In the genomic region with DNA sequence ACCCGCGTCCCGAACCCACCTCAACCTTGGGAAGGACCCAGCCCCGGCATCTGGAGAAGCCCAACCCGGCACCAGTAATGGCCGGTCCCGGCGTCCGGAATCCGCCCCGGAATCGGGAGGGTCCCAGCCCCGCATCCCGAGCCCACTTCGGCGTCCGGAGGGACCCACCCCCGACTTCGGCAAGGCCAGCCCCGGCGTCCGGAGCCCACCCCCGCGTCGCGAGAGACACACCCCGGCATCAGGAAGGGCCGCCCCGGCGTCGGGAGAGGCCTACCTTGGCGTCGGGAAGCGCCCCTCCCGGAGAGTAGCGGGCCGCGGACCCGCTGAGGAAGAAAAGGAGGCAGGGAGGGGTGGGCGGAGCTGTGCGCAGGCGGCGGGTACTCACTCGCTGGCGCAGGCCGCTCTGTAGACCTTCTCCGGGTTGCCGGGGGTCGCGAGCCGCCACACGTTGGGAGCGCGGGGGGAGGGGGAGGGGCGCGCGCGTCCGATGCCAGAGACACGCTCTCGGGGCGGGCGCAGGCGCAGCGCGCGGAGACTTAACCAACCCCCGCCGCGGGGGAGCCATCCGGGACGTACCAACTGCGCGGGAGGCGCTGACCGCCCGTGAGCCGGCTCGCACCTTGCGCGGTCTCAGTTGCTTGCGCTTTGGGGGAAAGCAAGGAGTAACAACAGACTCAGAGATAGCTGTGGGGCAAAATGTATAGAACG, we compare ENCODE assay signal across 8 cellular contexts. TPM values are rescaled to one million over a fixed set of nuclear protein-coding genes. Genes with fewer than 3 reads are reported as not detected.
DNase-seq lines count a peak whose midpoint lies in the region; ATAC-seq and TF ChIP-seq lines count a peak whose summit lies in the region.

A gene (minus strand): TSS at position 515 of the 708 bp plus-strand sequence. CDS start 24,164 bp downstream, outside the sequence.

- TF ChIP-seq CTCF in GM12875 (IDR thresholded peaks at IDR 0.05; ENCODE audit: borderline replicate concordance, insufficient read depth, low read depth, low read length) (no peak), adrenal gland (IDR thresholded peaks at IDR 0.05) (no peak), heart left ventricle (IDR thresholded peaks at IDR 0.05) (no peak), transverse colon (IDR thresholded peaks at IDR 0.05) (no peak)

- WGBS in adrenal gland, 4 donors, result 0 to 1% (median 0%) methylated on average over 2 to 78 of the region's 83 CpGs
- WGBS in heart left ventricle, 4 donors, result 0 to 1% (median 0%) methylated on average over 46 to 83 of the region's 83 CpGs
- WGBS in transverse colon (ENCODE audit: low coverage in 1 of 2), 2 donors, result 1% methylated on average over 31 of the region's 83 CpGs; no CpG with 5 or more reads in 1 of the 2 donors

- TF ChIP-seq POLR2A in adrenal gland (IDR thresholded peaks at IDR 0.05) (peak in 1 of 2 donors; percentile 34), heart left ventricle (IDR thresholded peaks at IDR 0.05) (peak in 1 of 2 donors; percentile 44), transverse colon (IDR thresholded peaks at IDR 0.05) (peak; percentile 44)

- TF ChIP-seq EP300 in transverse colon (IDR thresholded peaks at IDR 0.05; ENCODE audit: low read depth), result no peak

- H3K36me3 ChIP-seq in adrenal gland (replicated peaks in 1 of 2) (no peaks in the 10 kb centered on the region), heart left ventricle (peaks cover 0 to under 1% (median 0%) of the 10 kb centered on the region in 9 donors), transverse colon (no peaks in the 10 kb centered on the region)

- intact Hi-C loops in adrenal gland (cut with DNase I) (no loop called here), heart left ventricle (cut with DNase I) (loop anchor here in 2 of 10 donors (2.0 to 10.0 kb wide), 3 partner anchors 16 to 559 kb away; a partner anchor contains a TSS), transverse colon (cut with DNase I; ENCODE audit: low total_unique reads) (no loop called here)

- H3K4me1 ChIP-seq in adrenal gland (replicated peaks in 1 of 2), result peaks cover 11 to 17% of the 10 kb centered on the region in 2 donors
- H3K4me1 ChIP-seq in heart left ventricle, result peaks cover 0 to 26% (median 18%) of the 10 kb centered on the region in 12 donors
- H3K4me1 ChIP-seq in transverse colon, result peaks cover 4 to 22% (median 16%) of the 10 kb centered on the region in 4 donors

- H3K9me3 ChIP-seq in adrenal gland (replicated peaks in 1 of 3), result no peaks in the 10 kb centered on the region
- H3K9me3 ChIP-seq in heart left ventricle, result peaks cover 0 to 6% (median 0%) of the 10 kb centered on the region in 12 donors
- no peaks in the 10 kb centered on the region for H3K9me3 ChIP-seq in transverse colon

- H3K27me3 ChIP-seq in adrenal gland (no peaks in the 10 kb centered on the region), heart left ventricle (no peaks in the 10 kb centered on the region), transverse colon (no peaks in the 10 kb centered on the region)

- H3K27ac ChIP-seq in adrenal gland (peak within 1 kb of the TSS; percentile 84 to 96 (median 93)), heart left ventricle (peak within 1 kb of the TSS; percentile 88 to 98 (median 97)), transverse colon (peak within 1 kb of the TSS; percentile 92 to 99 (median 94))

- in situ Hi-C loops in transverse colon (cut with MboI; ENCODE audit: low pct_ligation_motif_present in 1 of 4, low pct_unique_long_range_greater_than_20kb in 1 of 4, low sequenced_read_pairs in 3 of 4), result no loop called here

- DNase-seq in NCI-H1436 treated with DMSO at 0.1 percent for 48 hours (lab: John Stamatoyannopoulos, UW), result peak; percentile 11
- DNase-seq in T-helper 1 cell, result peak; percentile 80 to 94 (median 86)
- DNase-seq in adrenal gland, result peak; percentile 90 to 94 (median 93)
- DNase-seq in heart left ventricle, result peak; percentile 92 to 96 (median 92)
- peak; percentile 79 for DNase-seq in pons (ENCODE audit: low spot score)
- DNase-seq in transverse colon, result peak; percentile 94

- H3K4me3 ChIP-seq in GM12875 (ENCODE audit: low read depth, low read length) (peak within 1 kb of the TSS; percentile 99), adrenal gland (peak within 1 kb of the TSS; percentile 79 to 95 (median 86)), heart left ventricle (peak within 1 kb of the TSS; percentile 60 to 98 (median 92)), transverse colon (peak within 1 kb of the TSS; percentile 66 to 99 (median 82))

- peak; percentile 89 for ATAC-seq in HG02798 (IDR thresholded peaks at IDR 0.05; ENCODE audit: poor library complexity, unreplicated experiment)
- peak; percentile 83 to 93 (median 92) for ATAC-seq in heart left ventricle

RNA-seq across cellular contexts. Expression of the gene that starts here (rescaled TPM):
- total RNA-seq in adrenal gland (10 to 100 TPM; 11.2 to 44.5 (median 31.8) TPM), heart left ventricle (10 to 100 TPM; 22.6 to 40.2 (median 36.8) TPM), transverse colon (100 to 1,000 TPM in 1 of 4 donors, 10 to 100 TPM in 3; 25.1 to 213 (median 34.6) TPM)
- polyA plus RNA-seq in adrenal gland (10 to 100 TPM; 32.7 to 51.0 (median 50.5) TPM), heart left ventricle (10 to 100 TPM; 14.8 to 27.3 TPM)

Comparison
In these comparisons a context has a peak if more than half of its experiments do, and no peak if none do; other contexts are left out.
1. Peak in every context shown above with its lines: DNase-seq, ATAC-seq, H3K4me3 ChIP-seq and H3K27ac ChIP-seq.
2. DNase-seq: peak in every context shown above with its lines; median percentile 94 in transverse colon; 93 in adrenal gland; 92 in heart left ventricle; 86 in T-helper 1 cell; 79 in pons; 11 in NCI-H1436 treated with DMSO at 0.1 percent for 48 hours.